ENCODE assay signal across 17 cellular contexts in genomic region chr11:75543808-75544207, GRCh38.
"Had no signal": no experiment of that assay in that cellular context is flagged by ENCODE, and none has a peak within 500 bp of the region (broad histone marks: within the 10 kb centered on the region; RNA-seq: fewer than 3 reads in every experiment).

No MANE protein-coding gene starts in this region.

- H3K4me3 Mint-ChIP-seq: activated CD4-positive, alpha-beta T cell treated with anti-CD3 and anti-CD28 coated beads, Interleukin-2, amount 10 ng/mL, durations not matched to agents 7 days and 5 days; activated naive CD8-positive, alpha-beta T cell treated with anti-CD3 and anti-CD28 coated beads, Interleukin-2, amount 10 ng/mL, durations not matched to agents 7 days and 5 days; activated T-cell treated with anti-CD3 and anti-CD28 coated beads, Interleukin-2, amount 50 U/mL, for 24 hours; mesothelial cell of epicardium; stimulated activated naive CD8-positive, alpha-beta T cell treated with anti-CD3 and anti-CD28 coated beads, Interleukin-15, amount 100 ng/mL, for 72 hours; T-helper 1 cell treated with Interleukin-12 subunit alpha and Interleukin-12 subunit beta and Interleukin-4 antibody, amounts not matched to agents 30 μg/mL and 1 μg/mL, for 36 hours had no signal

- H3K27ac Mint-ChIP-seq: activated CD4-positive, alpha-beta T cell treated with anti-CD3 and anti-CD28 coated beads, Interleukin-2, amount 10 ng/mL, durations not matched to agents 7 days and 5 days; activated naive CD8-positive, alpha-beta T cell treated with anti-CD3 and anti-CD28 coated beads, Interleukin-2, amount 10 ng/mL, durations not matched to agents 7 days and 5 days; activated T-cell treated with anti-CD3 and anti-CD28 coated beads, Interleukin-2, amount 50 U/mL, for 24 hours; mesothelial cell of epicardium; T-helper 1 cell treated with Interleukin-12 subunit alpha and Interleukin-12 subunit beta and Interleukin-4 antibody, amounts not matched to agents 30 μg/mL and 1 μg/mL, for 36 hours had no signal

- H3K27me3 Mint-ChIP-seq: stimulated activated naive CD8-positive, alpha-beta T cell treated with anti-CD3 and anti-CD28 coated beads, Interleukin-15, amount 100 ng/mL, for 72 hours had no signal

- H3K27ac ChIP-seq: breast epithelium, lower lobe of right lung, thoracic aorta had no signal

- H3K27me3 ChIP-seq: breast epithelium had no signal

- H3K36me3 ChIP-seq: breast epithelium, lower lobe of right lung, thoracic aorta had no signal

- H3K4me3 ChIP-seq: breast epithelium, lower lobe of right lung, thoracic aorta had no signal

- H3K36me3 Mint-ChIP-seq: activated naive CD8-positive, alpha-beta T cell treated with anti-CD3 and anti-CD28 coated beads, Interleukin-2, amount 10 ng/mL, durations not matched to agents 7 days and 5 days; mesothelial cell of epicardium had no signal

- FAIRE-seq: urothelium cell line had no signal

- H3K4me1 Mint-ChIP-seq: activated CD4-positive, alpha-beta T cell treated with anti-CD3 and anti-CD28 coated beads, Interleukin-2, amount 10 ng/mL, durations not matched to agents 7 days and 5 days had no signal

- ATAC-seq: lower lobe of right lung; stimulated activated naive CD8-positive, alpha-beta T cell treated with anti-CD3 and anti-CD28 coated beads, Interleukin-15, amount 100 ng/mL, for 72 hours had no signal

- H3K4me1 ChIP-seq: breast epithelium had no signal

- DNase-seq: activated CD4-positive, alpha-beta T cell treated with anti-CD3 and anti-CD28 coated beads, Interleukin-2, amount 10 ng/mL, durations not matched to agents 7 days and 5 days; activated gamma-delta T cell treated with Interleukin-2 at 50 U/mL for 16 hours; activated naive CD8-positive, alpha-beta T cell treated with anti-CD3 and anti-CD28 coated beads, Interleukin-2, amount 10 ng/mL, durations not matched to agents 7 days and 5 days; activated T-cell treated with anti-CD3 and anti-CD28 coated beads, Interleukin-2, amount 50 U/mL, for 24 hours; aorta; dermis blood vessel endothelial cell; glutamatergic neuron; lower lobe of right lung; retina; stimulated activated CD4-positive, alpha-beta T cell treated with anti-CD3 and anti-CD28 coated beads, Interleukin-15, amount 100 ng/mL, for 24 hours; stimulated activated CD4-positive, alpha-beta T cell treated with anti-CD3 and anti-CD28 coated beads, Interleukin-4, amount 100 ng/mL, for 24 hours; stimulated activated naive CD8-positive, alpha-beta T cell treated with anti-CD3 and anti-CD28 coated beads, Interleukin-15, amount 100 ng/mL, for 72 hours had no signal

- H3K9me3 ChIP-seq: breast epithelium, lower lobe of right lung, thoracic aorta had no signal
